In the genomic region with DNA sequence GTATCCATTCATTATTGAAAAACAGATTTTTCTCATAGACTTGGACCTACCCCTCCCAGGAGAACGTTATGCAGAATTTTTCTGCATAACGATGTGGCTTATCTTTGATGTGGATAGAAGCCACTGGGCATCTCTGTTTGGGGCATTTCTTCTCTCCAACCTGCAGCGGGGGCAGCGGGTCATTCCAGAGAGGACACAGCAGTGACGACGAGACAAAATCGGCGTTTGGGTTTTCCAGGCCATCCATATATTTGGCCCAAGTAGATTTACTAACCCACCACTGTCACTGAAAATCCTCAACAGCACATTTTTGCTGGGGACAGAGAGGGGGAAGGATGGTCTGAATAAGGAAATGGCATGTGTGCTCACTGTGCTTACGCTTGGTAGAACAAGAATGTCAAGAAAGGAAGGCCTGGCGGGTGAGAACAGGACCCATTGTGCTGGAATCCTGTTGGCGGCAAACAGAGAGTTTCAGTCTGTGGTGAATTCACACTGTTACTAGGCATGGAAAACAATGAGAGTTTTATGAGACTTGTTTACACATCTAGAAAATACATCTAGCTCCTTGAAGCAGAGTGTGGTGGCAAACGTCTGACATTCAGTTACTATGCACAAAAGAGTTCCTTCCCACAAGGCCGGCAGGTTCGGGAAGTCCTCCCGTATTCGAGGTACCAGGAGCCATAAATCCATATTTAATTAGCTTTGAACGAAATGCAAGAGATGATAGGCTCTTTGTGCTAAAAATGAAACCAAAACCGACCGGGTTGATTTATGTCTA, we compare ENCODE assay signal across 9 cellular contexts.
DNase-seq lines count a peak whose midpoint lies in the region; ATAC-seq and TF ChIP-seq lines count a peak whose summit lies in the region.
"Had no signal": no experiment of that assay in that cellular context is flagged by ENCODE, and none has a peak within 500 bp of the region (broad histone marks: within the 10 kb centered on the region; RNA-seq: fewer than 3 reads in every experiment).

No MANE protein-coding gene starts in this region.

- H3K4me3 ChIP-seq in heart left ventricle, result peak overlapping the region in 8 of 12 donors; percentile 27 to 46 (median 34)
- H3K4me3 ChIP-seq in upper lobe of left lung, result peak overlapping the region in 3 of 4 donors; percentile 8 to 40 (median 38)

- ATAC-seq in heart left ventricle (peak in 1 of 4 donors; percentile 16), upper lobe of left lung (ENCODE audit: low FRiP score in 2 of 2) (peak in 1 of 2 donors; percentile 82), GM19397 (IDR thresholded peaks at IDR 0.05; ENCODE audit: unreplicated experiment) (no peak), GM21381 (IDR thresholded peaks at IDR 0.05; ENCODE audit: unreplicated experiment) (no peak)

- TF ChIP-seq EP300 in upper lobe of left lung (IDR thresholded peaks at IDR 0.05), result peak in 1 of 4 donors; percentile 65

- TF ChIP-seq CTCF in heart left ventricle (IDR thresholded peaks at IDR 0.05) (no peak), upper lobe of left lung (IDR thresholded peaks at IDR 0.05) (no peak)

- WGBS in heart left ventricle, 4 donors, result 67 to 74% (median 71%) methylated on average over 19 of the region's 19 CpGs
- WGBS in upper lobe of left lung, 2 donors, result 32 to 45% methylated on average over 19 of the region's 19 CpGs

- no peaks in the 10 kb centered on the region for H3K27me3 ChIP-seq in heart left ventricle
- H3K27me3 ChIP-seq in upper lobe of left lung, result no peaks in the 10 kb centered on the region

- DNase-seq in heart left ventricle (no peak), cardiac septum (ENCODE audit: low spot score) (no peak), caudate nucleus (lab: John Stamatoyannopoulos, UW) (peak in 51 of 61 donors; percentile 6 to 82 (median 53)), middle frontal gyrus (ENCODE audit: extremely low spot score, low spot score) (peak; percentile 12), upper lobe of left lung (peak in 1 of 2 donors; percentile 52), NAMALWA (ENCODE audit: low spot score) (no peak)
- DNase-seq: NCI-H69 had no signal

- H3K27ac ChIP-seq in heart left ventricle (peak overlapping the region; percentile 24 to 86 (median 69)), caudate nucleus (ENCODE audit: low read depth, low read length) (peak overlapping the region; percentile 95), upper lobe of left lung (peak overlapping the region; percentile 76 to 85 (median 80))

- no peak for TF ChIP-seq POLR2A in heart left ventricle (IDR thresholded peaks at IDR 0.05)
- TF ChIP-seq POLR2A in upper lobe of left lung (IDR thresholded peaks at IDR 0.05), result peak in 1 of 4 donors; percentile 23

- H3K36me3 ChIP-seq in heart left ventricle (no peaks in the 10 kb centered on the region), upper lobe of left lung (no peaks in the 10 kb centered on the region)

- H3K4me1 ChIP-seq in heart left ventricle (peaks cover 0 to 59% (median 34%) of the 10 kb centered on the region in 12 donors), upper lobe of left lung (peaks cover 40 to 52% (median 45%) of the 10 kb centered on the region in 4 donors)

- no peaks in the 10 kb centered on the region for H3K9me3 ChIP-seq in heart left ventricle
- no peaks in the 10 kb centered on the region for H3K9me3 ChIP-seq in upper lobe of left lung

- intact Hi-C loops in heart left ventricle (cut with DNase I) (loop anchor here in 1 of 10 donors (2.0 kb wide), 1 partner anchor 43 kb away; no protein-coding TSS in a partner anchor), cardiac septum (cut with DNase I) (no loop called here)

Comparison
In these comparisons a context has a peak if more than half of its experiments do, and no peak if none do; other contexts are left out.
1. DNase-seq: peak in caudate nucleus (51 of 61) and middle frontal gyrus (single experiment); none in heart left ventricle (0 of 5), cardiac septum (single experiment) and NAMALWA (single experiment).
2. Peak in every context shown above with its lines, with median percentiles within 50 percentile points of each other: H3K27ac ChIP-seq.